8 cellular contexts compared by ENCODE assay signal in the genomic region with DNA sequence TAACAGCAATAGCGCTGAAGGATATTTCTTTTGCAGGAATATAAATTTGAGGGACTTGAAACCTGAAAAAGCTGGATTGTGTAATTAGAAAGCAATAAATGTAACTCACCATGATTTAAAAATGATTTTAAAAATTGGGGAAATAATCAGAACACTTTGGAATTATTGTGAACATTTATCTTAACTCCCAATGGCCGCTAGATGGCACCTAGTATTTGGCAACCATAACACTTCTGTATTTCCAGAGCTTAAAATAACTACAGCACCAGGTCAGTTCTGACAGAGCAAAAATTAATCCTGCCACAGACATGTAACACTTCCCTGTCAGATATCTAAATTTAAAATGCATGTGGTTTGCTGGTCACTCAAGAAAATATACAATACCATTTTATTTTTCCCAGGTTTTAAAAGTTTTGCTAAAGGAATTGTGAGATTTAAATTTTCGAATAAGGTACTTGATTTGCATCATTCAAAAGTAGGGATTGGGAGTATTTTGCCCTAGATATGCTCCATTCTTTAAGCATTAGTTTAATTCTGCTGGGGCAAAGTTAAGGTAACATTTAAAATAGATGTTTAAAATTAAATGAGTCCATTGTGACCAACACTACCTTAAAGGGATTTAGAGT.
DNase-seq lines count a peak whose midpoint lies in the region; ATAC-seq lines count a peak whose summit lies in the region.

No MANE protein-coding gene starts in this region.

- intact Hi-C loops in Right ventricle myocardium inferior (cut with DNase I) (loop anchor here (5.0 kb wide), 1 partner anchor 143 kb away; the partner anchor contains the start of gene PPP1R3A), cardiac septum (cut with DNase I) (loop anchor here (5.0 kb wide), 1 partner anchor 143 kb away; the partner anchor contains the start of gene PPP1R3A)

- ATAC-seq in Right ventricle myocardium inferior (peak; percentile 72), HG02642 (IDR thresholded peaks at IDR 0.05; ENCODE audit: poor library complexity, unreplicated experiment) (peak; percentile 85), esophagus mucosa (no peak)

- no peak for DNase-seq in Right ventricle myocardium inferior (ENCODE audit: missing footprints)
- no peak for DNase-seq in cardiac septum (ENCODE audit: low spot score)
- DNase-seq in NCI-H1092 treated with DMSO at 0.1 percent for 48 hours (lab: John Stamatoyannopoulos, UW), result peak; percentile 71
- peak; percentile 58 for DNase-seq in SW480 (ENCODE audit: low spot score)
- peak; percentile 42 for DNase-seq in glomerular visceral epithelial cell (ENCODE audit: extremely low spot score)
- peak; percentile 50 for DNase-seq in stromal cell of bone marrow (ENCODE audit: low read depth)

Comparison
In these comparisons a context has a peak if more than half of its experiments do, and no peak if none do; other contexts are left out.
1. DNase-seq: peak in NCI-H1092 treated with DMSO at 0.1 percent for 48 hours (single experiment), SW480 (single experiment), glomerular visceral epithelial cell (single experiment) and stromal cell of bone marrow (single experiment); none in Right ventricle myocardium inferior (single experiment) and cardiac septum (single experiment).